In genomic region chr5:3036041-3036440, GRCh38 we compare ENCODE assay signal across 9 cellular contexts.
"Had no signal": no experiment of that assay in that cellular context is flagged by ENCODE, and none has a peak within 500 bp of the region (broad histone marks: within the 10 kb centered on the region; RNA-seq: fewer than 3 reads in every experiment).

No MANE protein-coding gene starts in this region.

- DNase-seq: H9, HCEC 1CT, KBM-7 had no signal

- H3K27ac ChIP-seq: HL-60 had no signal

- H3K4me1 Mint-ChIP-seq: IgD-negative memory B cell had no signal

- H3K27ac Mint-ChIP-seq: GM23338, H9, IgD-negative memory B cell had no signal

- H3K4me3 Mint-ChIP-seq: GM23338, H9, IgD-negative memory B cell had no signal

- H3K36me3 Mint-ChIP-seq: IgD-negative memory B cell had no signal

- H3K27me3 Mint-ChIP-seq: IgD-negative memory B cell had no signal

- H3K9me3 Mint-ChIP-seq: GM23338, H9 had no signal

- H3K4me3 ChIP-seq: GM23338 had no signal

- ATAC-seq: GM23338, HepG2 had no signal

- FAIRE-seq: H1, H54, HepG2 had no signal
